In the genomic region with DNA sequence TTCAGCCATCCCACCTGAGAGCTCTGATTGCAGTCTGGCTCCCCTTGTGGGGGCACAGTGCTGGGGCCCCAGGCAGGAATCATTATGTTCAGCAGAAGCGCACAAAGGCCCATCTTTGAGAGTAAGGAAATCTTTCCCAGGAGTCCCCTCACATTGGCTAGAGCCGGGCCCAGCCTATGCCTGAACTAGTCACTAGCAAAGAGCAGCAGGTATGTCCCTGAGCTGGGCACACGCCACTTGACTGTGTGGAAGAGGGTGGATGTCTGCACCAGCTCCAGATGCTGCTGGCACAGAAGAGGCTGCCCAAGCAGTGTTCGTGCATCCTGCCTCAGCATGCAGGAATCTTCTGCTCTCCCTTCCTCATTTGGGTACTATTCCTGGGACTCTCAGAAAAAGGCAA, we compare ENCODE assay signal across 22 cellular contexts. TPM values are rescaled to one million over a fixed set of nuclear protein-coding genes. Genes with fewer than 3 reads are reported as not detected.
"Had no signal": no experiment of that assay in that cellular context is flagged by ENCODE, and none has a peak within 500 bp of the region (broad histone marks: within the 10 kb centered on the region; RNA-seq: fewer than 3 reads in every experiment).

No MANE protein-coding gene starts in this region.

- H3K27ac Mint-ChIP-seq: activated CD8-positive, alpha-beta T cell treated with anti-CD3 and anti-CD28 coated beads for 36 hours; activated naive CD4-positive, alpha-beta T cell treated with anti-CD3 and anti-CD28 coated beads for 36 hours; brain; WTC11 had no signal

- H3K4me3 Mint-ChIP-seq: activated naive CD4-positive, alpha-beta T cell treated with anti-CD3 and anti-CD28 coated beads for 36 hours; brain; stimulated activated memory B cell treated with anti-CD40 and anti-IgM and Interleukin-4, amounts not matched to agents 10 μg/mL and 1 μg/mL and 100 μg/mL, for 72 hours had no signal

- H3K27me3 Mint-ChIP-seq: activated CD8-positive, alpha-beta T cell treated with anti-CD3 and anti-CD28 coated beads for 36 hours; stimulated activated memory B cell treated with anti-CD40 and anti-IgM and Interleukin-4, amounts not matched to agents 10 μg/mL and 1 μg/mL and 100 μg/mL, for 72 hours had no signal

- H3K9me3 Mint-ChIP-seq: activated CD8-positive, alpha-beta T cell treated with anti-CD3 and anti-CD28 coated beads for 36 hours; activated naive CD4-positive, alpha-beta T cell treated with anti-CD3 and anti-CD28 coated beads for 36 hours; brain had no signal

- H3K4me1 Mint-ChIP-seq: brain had no signal

- DNase-seq: activated CD4-positive, alpha-beta T cell treated with anti-CD3 and anti-CD28 coated beads for 48 hours; activated CD8-positive, alpha-beta T cell treated with anti-CD3 and anti-CD28 coated beads for 36 hours; activated naive CD4-positive, alpha-beta T cell treated with anti-CD3 and anti-CD28 coated beads for 36 hours; activated T-cell treated with anti-CD3 and anti-CD28 coated beads, Interleukin-2, amount 50 U/mL, for 1 hour; anterior cingulate cortex; central memory CD4-positive, alpha-beta T cell; colonic mucosa; foreskin keratinocyte; glutamatergic neuron; hippocampal formation; left lung; pancreas; stimulated activated CD4-positive, alpha-beta T cell treated with anti-CD3 and anti-CD28 coated beads, Interleukin-4, amount 100 ng/mL, for 4 hours; upper lobe of right lung had no signal

- H3K36me3 Mint-ChIP-seq: brain; stimulated activated memory B cell treated with anti-CD40 and anti-IgM and Interleukin-4, amounts not matched to agents 10 μg/mL and 1 μg/mL and 100 μg/mL, for 72 hours; WTC11 had no signal

- ATAC-seq: activated CD8-positive, alpha-beta T cell treated with anti-CD3 and anti-CD28 coated beads for 36 hours; foreskin keratinocyte; left lung; pancreas; sciatic nerve; stimulated activated memory B cell treated with anti-CD40 and anti-IgM and Interleukin-4, amounts not matched to agents 10 μg/mL and 1 μg/mL and 100 μg/mL, for 72 hours; upper lobe of right lung had no signal

RNA-seq across cellular contexts. Expression of a gene that starts 26.3 kb away (rescaled TPM):
- total RNA-seq: fibroblast of lung, foreskin keratinocyte, lung microvascular endothelial cell, myocyte, sciatic nerve, smooth muscle cell, upper lobe of right lung had no signal
